29 cellular contexts compared by ENCODE assay signal in the genomic region with DNA sequence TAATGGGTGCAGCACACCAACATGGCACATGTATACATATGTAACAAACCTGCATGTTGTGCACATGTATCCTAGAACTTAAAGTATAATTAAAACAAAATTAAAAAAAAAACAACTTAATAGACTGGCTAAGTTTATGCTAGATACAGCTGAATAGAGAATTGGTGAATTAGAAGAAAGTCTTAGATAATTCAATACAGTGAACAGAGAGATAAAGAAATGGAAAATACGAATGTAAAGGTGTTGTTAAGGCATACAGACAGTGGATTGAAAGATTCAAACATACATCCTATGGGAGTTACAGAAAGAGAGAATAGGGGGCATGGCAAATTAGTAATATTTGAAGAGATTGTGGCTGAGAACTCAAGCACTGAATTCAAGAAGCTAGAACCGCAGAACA.
"Had no signal": no experiment of that assay in that cellular context is flagged by ENCODE, and none has a peak within 500 bp of the region (broad histone marks: within the 10 kb centered on the region; RNA-seq: fewer than 3 reads in every experiment).

No MANE protein-coding gene starts in this region.

- H3K4me1 ChIP-seq: stomach, suprapubic skin, testis, thyroid gland, tibial artery, tibial nerve, transverse colon, upper lobe of left lung, upper lobe of right lung, uterus, vagina had no signal

- H3K27ac Mint-ChIP-seq: stimulated activated effector memory CD8-positive, alpha-beta T cell treated with anti-CD3 and anti-CD28 coated beads, Interleukin-12 subunit alpha, Interleukin-12 subunit beta, amount 100 ng/mL, for 72 hours; stimulated activated memory B cell treated with anti-CD40 and anti-IgM and Interleukin-4, amounts not matched to agents 10 μg/mL and 1 μg/mL and 100 μg/mL, for 72 hours; stimulated activated naive B cell treated with anti-CD40 and anti-IgM and Interleukin-4, amounts not matched to agents 10 μg/mL and 1 μg/mL and 100 μg/mL, for 72 hours; stimulated activated naive CD8-positive, alpha-beta T cell treated with anti-CD3 and anti-CD28 coated beads, Interleukin-15, amount 100 ng/mL, for 72 hours; stimulated activated naive CD8-positive, alpha-beta T cell treated with anti-CD3 and anti-CD28 coated beads, Interleukin-15, Interleukin-2, amounts not matched to agents 100 ng/mL and 50 ng/mL, for 24 hours; type B pancreatic cell had no signal

- DNase-seq: stimulated activated CD4-positive, alpha-beta T cell treated with anti-CD3 and anti-CD28 coated beads, Interleukin-2, amount 100 ng/mL, for 48 hours; stimulated activated CD4-positive, alpha-beta T cell treated with anti-CD3 and anti-CD28 coated beads, Interleukin-4, amount 100 ng/mL, for 1 hour; stimulated activated CD4-positive, alpha-beta T cell treated with anti-CD3 and anti-CD28 coated beads, Interleukin-4, amount 100 ng/mL, for 24 hours; stimulated activated CD4-positive, alpha-beta T cell treated with anti-CD3 and anti-CD28 coated beads, Interleukin-4, amount 100 ng/mL, for 4 hours; stimulated activated CD8-positive, alpha-beta memory T cell treated with anti-CD3 and anti-CD28 coated beads, Interleukin-4, amount 100 ng/mL, for 48 hours; stimulated activated naive B cell treated with anti-CD40 and anti-IgM and Interleukin-4, amounts not matched to agents 10 μg/mL and 1 μg/mL and 100 μg/mL, for 72 hours; stimulated activated naive CD4-positive, alpha-beta T cell; stimulated activated naive CD4-positive, alpha-beta T cell treated with Interleukin-2 at 50 U/mL for 16 hours; stimulated activated naive CD8-positive, alpha-beta T cell treated with anti-CD3 and anti-CD28 coated beads, Interleukin-15, amount 100 ng/mL, for 72 hours; stimulated activated naive CD8-positive, alpha-beta T cell treated with anti-CD3 and anti-CD28 coated beads, Interleukin-15, Interleukin-2, amounts not matched to agents 100 U/mL and 50 U/mL, for 24 hours; stomach; substantia nigra; testis; thyroid gland; tibial artery; transverse colon; trophoblast cell; upper lobe of left lung; upper lobe of right lung; uterus had no signal

- H3K27me3 ChIP-seq: stomach, suprapubic skin, testis, thyroid gland, tibial artery, tibial nerve, transverse colon, upper lobe of left lung, upper lobe of right lung, uterus, vagina had no signal

- H3K36me3 ChIP-seq: stomach, suprapubic skin, thoracic aorta, thyroid gland, tibial artery, tibial nerve, transverse colon, upper lobe of left lung, upper lobe of right lung, uterus, vagina had no signal

- H3K36me3 Mint-ChIP-seq: stimulated activated effector memory CD8-positive, alpha-beta T cell treated with anti-CD3 and anti-CD28 coated beads, Interleukin-12 subunit alpha, Interleukin-12 subunit beta, amount 100 ng/mL, for 72 hours; stimulated activated memory B cell treated with anti-CD40 and anti-IgM and Interleukin-4, amounts not matched to agents 10 μg/mL and 1 μg/mL and 100 μg/mL, for 72 hours; type B pancreatic cell had no signal

- H3K4me1 Mint-ChIP-seq: stimulated activated memory B cell treated with anti-CD40 and anti-IgM and Interleukin-4, amounts not matched to agents 10 μg/mL and 1 μg/mL and 100 μg/mL, for 72 hours; stimulated activated naive B cell treated with anti-CD40 and anti-IgM and Interleukin-4, amounts not matched to agents 10 μg/mL and 1 μg/mL and 100 μg/mL, for 72 hours had no signal

- H3K4me3 Mint-ChIP-seq: stimulated activated effector memory CD8-positive, alpha-beta T cell treated with anti-CD3 and anti-CD28 coated beads, Interleukin-12 subunit alpha, Interleukin-12 subunit beta, amount 100 ng/mL, for 72 hours; stimulated activated memory B cell treated with anti-CD40 and anti-IgM and Interleukin-4, amounts not matched to agents 10 μg/mL and 1 μg/mL and 100 μg/mL, for 72 hours; stimulated activated naive B cell treated with anti-CD40 and anti-IgM and Interleukin-4, amounts not matched to agents 10 μg/mL and 1 μg/mL and 100 μg/mL, for 72 hours; stimulated activated naive CD8-positive, alpha-beta T cell treated with anti-CD3 and anti-CD28 coated beads, Interleukin-15, amount 100 ng/mL, for 72 hours; stimulated activated naive CD8-positive, alpha-beta T cell treated with anti-CD3 and anti-CD28 coated beads, Interleukin-15, Interleukin-2, amounts not matched to agents 100 ng/mL and 50 ng/mL, for 24 hours; type B pancreatic cell had no signal

- H3K27ac ChIP-seq: stomach, suprapubic skin, testis, thoracic aorta, thyroid gland, tibial artery, tibial nerve, transverse colon, upper lobe of left lung, upper lobe of right lung, uterus, vagina had no signal

- H3K27me3 Mint-ChIP-seq: stimulated activated memory B cell treated with anti-CD40 and anti-IgM and Interleukin-4, amounts not matched to agents 10 μg/mL and 1 μg/mL and 100 μg/mL, for 72 hours; stimulated activated naive CD8-positive, alpha-beta T cell treated with anti-CD3 and anti-CD28 coated beads, Interleukin-15, amount 100 ng/mL, for 72 hours; stimulated activated naive CD8-positive, alpha-beta T cell treated with anti-CD3 and anti-CD28 coated beads, Interleukin-15, Interleukin-2, amounts not matched to agents 100 ng/mL and 50 ng/mL, for 24 hours; type B pancreatic cell had no signal

- FAIRE-seq: urothelium cell line had no signal

- H3K4me3 ChIP-seq: stomach, suprapubic skin, testis, thoracic aorta, thyroid gland, tibial artery, tibial nerve, transverse colon, upper lobe of left lung, upper lobe of right lung, uterus, vagina had no signal

- H3K9me3 ChIP-seq: suprapubic skin, testis, thoracic aorta, thyroid gland, transverse colon, upper lobe of right lung, uterus, vagina had no signal

- ATAC-seq: stimulated activated effector memory CD8-positive, alpha-beta T cell treated with anti-CD3 and anti-CD28 coated beads, Interleukin-12 subunit alpha, Interleukin-12 subunit beta, amount 100 ng/mL, for 72 hours; stimulated activated memory B cell treated with anti-CD40 and anti-IgM and Interleukin-4, amounts not matched to agents 10 μg/mL and 1 μg/mL and 100 μg/mL, for 72 hours; stimulated activated naive B cell treated with anti-CD40 and anti-IgM and Interleukin-4, amounts not matched to agents 10 μg/mL and 1 μg/mL and 100 μg/mL, for 72 hours; stimulated activated naive CD8-positive, alpha-beta T cell treated with anti-CD3 and anti-CD28 coated beads, Interleukin-15, amount 100 ng/mL, for 72 hours; stimulated activated naive CD8-positive, alpha-beta T cell treated with anti-CD3 and anti-CD28 coated beads, Interleukin-15, Interleukin-2, amounts not matched to agents 100 U/mL and 50 U/mL, for 24 hours; upper lobe of right lung had no signal
